In genomic region chr22:44102121-44102520, GRCh38 we compare ENCODE assay signal across 29 cellular contexts.
"Had no signal": no experiment of that assay in that cellular context is flagged by ENCODE, and none has a peak within 500 bp of the region (broad histone marks: within the 10 kb centered on the region; RNA-seq: fewer than 3 reads in every experiment).

No MANE protein-coding gene starts in this region.

- H3K36me3 ChIP-seq: brain microvascular endothelial cell, SJSA1 had no signal

- H3K27ac Mint-ChIP-seq: activated CD4-positive, alpha-beta memory T cell treated with anti-CD3 and anti-CD28 coated beads for 36 hours; activated naive CD4-positive, alpha-beta T cell treated with anti-CD3 and anti-CD28 coated beads, Interleukin-2, amount 10 ng/mL, durations not matched to agents 7 days and 5 days; activated naive CD8-positive, alpha-beta T cell; activated naive CD8-positive, alpha-beta T cell treated with anti-CD3 and anti-CD28 coated beads, Interleukin-2, amount 50 U/mL, for 24 hours; IgD-negative memory B cell; T-helper 1 cell treated with Interleukin-12 subunit alpha and Interleukin-12 subunit beta and Interleukin-4 antibody, amounts not matched to agents 30 μg/mL and 1 μg/mL, for 36 hours; T-helper 2 cell treated with Interferon-gamma antibody and Interleukin-4, amounts not matched to agents 5 μg/mL and 100 μg/mL, for 36 hours had no signal

- ATAC-seq: activated naive CD8-positive, alpha-beta T cell treated with anti-CD3 and anti-CD28 coated beads, Interleukin-2, amount 50 U/mL, for 24 hours; Panc1 had no signal

- H3K4me3 ChIP-seq: SJSA1 had no signal

- H3K4me1 ChIP-seq: SJSA1 had no signal

- H3K9me3 Mint-ChIP-seq: activated CD4-positive, alpha-beta memory T cell treated with anti-CD3 and anti-CD28 coated beads for 36 hours; activated naive CD4-positive, alpha-beta T cell treated with anti-CD3 and anti-CD28 coated beads, Interleukin-2, amount 10 ng/mL, durations not matched to agents 7 days and 5 days; activated naive CD8-positive, alpha-beta T cell treated with anti-CD3 and anti-CD28 coated beads, Interleukin-2, amount 50 U/mL, for 24 hours; IgD-negative memory B cell; T-helper 1 cell treated with Interleukin-12 subunit alpha and Interleukin-12 subunit beta and Interleukin-4 antibody, amounts not matched to agents 30 μg/mL and 1 μg/mL, for 36 hours; T-helper 2 cell treated with Interferon-gamma antibody and Interleukin-4, amounts not matched to agents 5 μg/mL and 100 μg/mL, for 36 hours had no signal

- H3K27ac ChIP-seq: brain microvascular endothelial cell, SJSA1 had no signal

- H3K27me3 Mint-ChIP-seq: activated CD4-positive, alpha-beta memory T cell treated with anti-CD3 and anti-CD28 coated beads for 36 hours; activated naive CD4-positive, alpha-beta T cell treated with anti-CD3 and anti-CD28 coated beads, Interleukin-2, amount 10 ng/mL, durations not matched to agents 7 days and 5 days; activated naive CD8-positive, alpha-beta T cell; activated naive CD8-positive, alpha-beta T cell treated with anti-CD3 and anti-CD28 coated beads, Interleukin-2, amount 50 U/mL, for 24 hours; IgD-negative memory B cell had no signal

- H3K4me1 Mint-ChIP-seq: activated naive CD4-positive, alpha-beta T cell treated with anti-CD3 and anti-CD28 coated beads, Interleukin-2, amount 10 ng/mL, durations not matched to agents 7 days and 5 days; activated naive CD8-positive, alpha-beta T cell treated with anti-CD3 and anti-CD28 coated beads, Interleukin-2, amount 50 U/mL, for 24 hours had no signal

- H3K27me3 ChIP-seq: brain microvascular endothelial cell, SJSA1 had no signal

- DNase-seq: activated CD4-positive, alpha-beta memory T cell treated with anti-CD3 and anti-CD28 coated beads for 36 hours; activated CD4-positive, alpha-beta T cell treated with anti-CD3 and anti-CD28 coated beads for 4 hours; activated CD4-positive, alpha-beta T cell treated with anti-CD3 and anti-CD28 coated beads, Interleukin-2, amount 50 U/mL, for 1 hour; activated CD4-positive, CD25-positive, alpha-beta regulatory T cell treated with anti-CD3 and anti-CD28 coated beads, Interleukin-2, amount 50 U/mL, for 72 hours; activated CD8-positive, alpha-beta memory T cell treated with anti-CD3 and anti-CD28 coated beads, Interleukin-2, amount 50 U/mL, for 4 hours; activated effector memory CD4-positive, alpha-beta T cell treated with Interleukin-2 at 50 U/mL for 16 hours; activated naive CD4-positive, alpha-beta T cell treated with anti-CD3 and anti-CD28 coated beads, Interleukin-2, amount 10 ng/mL, durations not matched to agents 7 days and 5 days; activated naive CD8-positive, alpha-beta T cell treated with anti-CD3 and anti-CD28 coated beads, Interleukin-2, amount 50 U/mL, for 24 hours; activated T-cell treated with anti-CD3 and anti-CD28 coated beads, Interleukin-2, amount 50 U/mL, for 48 hours; anterior cingulate cortex; brain microvascular endothelial cell; Kasumi-1; KG1; MM.1S; MV-4-11; NCI-H1092; NCI-H1436 treated with DMSO at 0.1 percent for 48 hours; NCI-H1694 treated with DMSO at 0.1 percent for 48 hours; NCI-H2029; NCI-H345; NCI-H524 treated with DMSO at 0.1 percent for 48 hours; SHP77 treated with DMSO at 0.1 percent for 48 hours; SK-N-SH had no signal

- H3K4me3 Mint-ChIP-seq: activated CD4-positive, alpha-beta memory T cell treated with anti-CD3 and anti-CD28 coated beads for 36 hours; activated naive CD4-positive, alpha-beta T cell treated with anti-CD3 and anti-CD28 coated beads, Interleukin-2, amount 10 ng/mL, durations not matched to agents 7 days and 5 days; activated naive CD8-positive, alpha-beta T cell; activated naive CD8-positive, alpha-beta T cell treated with anti-CD3 and anti-CD28 coated beads, Interleukin-2, amount 50 U/mL, for 24 hours; IgD-negative memory B cell; T-helper 1 cell treated with Interleukin-12 subunit alpha and Interleukin-12 subunit beta and Interleukin-4 antibody, amounts not matched to agents 30 μg/mL and 1 μg/mL, for 36 hours; T-helper 2 cell treated with Interferon-gamma antibody and Interleukin-4, amounts not matched to agents 5 μg/mL and 100 μg/mL, for 36 hours had no signal

- H3K36me3 Mint-ChIP-seq: activated naive CD4-positive, alpha-beta T cell treated with anti-CD3 and anti-CD28 coated beads, Interleukin-2, amount 10 ng/mL, durations not matched to agents 7 days and 5 days; activated naive CD8-positive, alpha-beta T cell had no signal

- H3K9me3 ChIP-seq: SJSA1, SK-N-SH had no signal
